Comparison of ENCODE assay signal across 16 cellular contexts in the genomic region with DNA sequence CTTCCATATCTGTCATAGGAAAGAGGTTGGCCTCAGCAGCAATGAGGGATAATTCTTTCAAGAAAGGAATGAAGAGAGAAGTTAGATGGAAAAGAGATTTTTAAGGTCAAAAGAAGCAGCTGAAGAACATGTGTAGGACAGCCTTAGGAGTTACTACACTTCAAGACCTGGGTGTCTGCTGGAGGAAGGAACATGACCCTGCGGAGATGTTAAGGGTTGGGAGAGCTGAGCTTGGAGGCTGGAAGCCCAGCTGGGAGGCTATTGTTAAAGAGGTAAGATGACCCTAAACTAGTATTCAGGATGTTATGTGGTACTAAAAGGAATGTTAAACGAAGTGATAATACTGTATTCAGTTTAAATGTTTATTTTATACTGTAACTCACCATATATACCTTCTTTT. TPM values are rescaled to one million over a fixed set of nuclear protein-coding genes. Genes with fewer than 3 reads are reported as not detected.
DNase-seq lines count a peak whose midpoint lies in the region; ATAC-seq and TF ChIP-seq lines count a peak whose summit lies in the region.
"Had no signal": no experiment of that assay in that cellular context is flagged by ENCODE, and none has a peak within 500 bp of the region (broad histone marks: within the 10 kb centered on the region; RNA-seq: fewer than 3 reads in every experiment).

No MANE protein-coding gene starts in this region.

- H3K4me2 ChIP-seq in DND-41 (ENCODE audit: insufficient read depth, low read length) (no peak overlapping the region), mesendoderm (ENCODE audit: low read length) (no peak overlapping the region)
- H3K4me2 ChIP-seq: A549 had no signal

- no peaks in the 10 kb centered on the region; the same call in none of the 2 replicates for H4K20me1 ChIP-seq in DND-41 (ENCODE audit: insufficient read depth, low read length)

- peaks cover 21% of the 10 kb centered on the region for H3K4me1 ChIP-seq in DND-41 (ENCODE audit: insufficient read depth, low read length)
- no peaks in the 10 kb centered on the region for H3K4me1 ChIP-seq in mesendoderm (ENCODE audit: control insufficient read depth, low read depth, low read length)
- H3K4me1 ChIP-seq in skeletal muscle tissue (ENCODE audit: control insufficient read depth in 3 of 3, insufficient read depth in 3 of 3, low read length in 3 of 3) = peaks cover 41 to 79% (median 68%) of the 10 kb centered on the region in 3 donors
- H3K4me1 ChIP-seq: A549, BE2C, Caco-2 had no signal

- H2BK120ac ChIP-seq in mesendoderm (ENCODE audit: low read depth, low read length) = no peak overlapping the region

- H3K56ac ChIP-seq in mesendoderm (ENCODE audit: low read length) = no peak overlapping the region

- no peak overlapping the region for H4K8ac ChIP-seq in mesendoderm (ENCODE audit: low read depth, low read length)

- H3K4ac ChIP-seq in mesendoderm (ENCODE audit: low read depth, low read length) = no peak overlapping the region

- no peak overlapping the region for H3K23ac ChIP-seq in mesendoderm (ENCODE audit: low read length)

- H2AK5ac ChIP-seq in mesendoderm (ENCODE audit: low read length) = no peak overlapping the region

- no peak overlapping the region for H2BK5ac ChIP-seq in mesendoderm (ENCODE audit: low read length)

- DNase-seq in DND-41 = no peak
- peak; percentile 37 for DNase-seq in mesendoderm
- no peak for DNase-seq in HK-2 (ENCODE audit: unreplicated experiment)
- DNase-seq: BE2C; Caco-2; CD8-positive, alpha-beta T cell; DMS53; HCEC 1CT; HFFc6; IMR-90 had no signal

- no CpG with 5 or more reads among the region's 2 CpGs for WGBS in mesendoderm (ENCODE audit: extremely low coverage, insufficient coverage, low lambda C conversion rate)

- H3K4me3 ChIP-seq in DND-41 (ENCODE audit: low read depth in 1 of 2, low read length in 2 of 2) = no peak overlapping the region
- H3K4me3 ChIP-seq in mesendoderm (ENCODE audit: low read length) = no peak overlapping the region
- H3K4me3 ChIP-seq in skeletal muscle tissue (ENCODE audit: low read length in 3 of 3) = no peak overlapping the region
- H3K4me3 ChIP-seq: A549 had no signal

- H3K9ac ChIP-seq in DND-41 (ENCODE audit: low read depth, low read length) = no peak overlapping the region
- H3K9ac ChIP-seq in mesendoderm (ENCODE audit: low read length) = no peak overlapping the region
- H3K9ac ChIP-seq in skeletal muscle tissue (ENCODE audit: low read depth in 1 of 3, low read length in 3 of 3) = no peak overlapping the region

- ATAC-seq in DND-41 (ENCODE audit: insufficient read depth, low read depth) (no peak), HG02870 (IDR thresholded peaks at IDR 0.05; ENCODE audit: unreplicated experiment) (no peak), HG03175 (IDR thresholded peaks at IDR 0.05; ENCODE audit: unreplicated experiment) (no peak)
- ATAC-seq: A549; CD8-positive, alpha-beta T cell had no signal

- H3K36me3 ChIP-seq in DND-41 (ENCODE audit: insufficient read depth, low read length) = peaks cover 28% of the 10 kb centered on the region
- H3K36me3 ChIP-seq in KOPT-K1 (ENCODE audit: insufficient read depth, low read length) = peaks cover 21% of the 10 kb centered on the region
- H3K36me3 ChIP-seq in mesendoderm (ENCODE audit: control insufficient read depth, insufficient read depth, low read length) = no peaks in the 10 kb centered on the region
- no peaks in the 10 kb centered on the region for H3K36me3 ChIP-seq in skeletal muscle tissue (ENCODE audit: control insufficient read depth in 3 of 3, insufficient read depth in 3 of 3, low read length in 3 of 3)

- H2AFZ ChIP-seq in DND-41 (ENCODE audit: low read depth, low read length) = no peak overlapping the region

- H3K79me2 ChIP-seq in DND-41 (ENCODE audit: insufficient read depth, low read length) (peaks cover 62% of the 10 kb centered on the region), mesendoderm (ENCODE audit: control insufficient read depth, insufficient read depth, low read length) (no peaks in the 10 kb centered on the region)

- no peak overlapping the region for H3K18ac ChIP-seq in mesendoderm (ENCODE audit: low read length)

- H4K5ac ChIP-seq in mesendoderm (ENCODE audit: low read length) = no peak overlapping the region

- H3K27me3 ChIP-seq in DND-41 (ENCODE audit: insufficient read depth, low read length, poor library complexity) (no peaks in the 10 kb centered on the region), mesendoderm (ENCODE audit: insufficient read depth, low read length, poor library complexity) (no peaks in the 10 kb centered on the region), skeletal muscle tissue (ENCODE audit: control insufficient read depth in 3 of 3, insufficient read depth in 3 of 3, low read length in 3 of 3) (no peaks in the 10 kb centered on the region)
- H3K27me3 ChIP-seq: BE2C had no signal

- H2BK15ac ChIP-seq in mesendoderm (replicated peaks; ENCODE audit: low read depth) = no peak overlapping the region

- peaks cover 11% of the 10 kb centered on the region for H3K79me1 ChIP-seq in mesendoderm (ENCODE audit: low read length)

- H3K27ac ChIP-seq in DND-41 (ENCODE audit: low read length) (peak overlapping the region; percentile 64), KOPT-K1 (ENCODE audit: low read depth, low read length, poor library complexity, severe bottlenecking) (peak overlapping the region; percentile 65), mesendoderm (ENCODE audit: low read depth, low read length) (no peak overlapping the region), skeletal muscle tissue (ENCODE audit: low read depth, low read length) (peak overlapping the region; percentile 48)
- H3K27ac ChIP-seq: A549, C4-2B had no signal

- no peak for TF ChIP-seq CTCF in DND-41 (IDR thresholded peaks at IDR 0.05; ENCODE audit: borderline replicate concordance, extremely low read depth, low read length, poor library complexity, severe bottlenecking)

- H3K9me3 ChIP-seq in DND-41 (ENCODE audit: insufficient read depth, low read length, severe bottlenecking) (no peaks in the 10 kb centered on the region), KOPT-K1 (ENCODE audit: insufficient read depth, low read length, poor library complexity, severe bottlenecking) (no peaks in the 10 kb centered on the region), skeletal muscle tissue (ENCODE audit: control insufficient read depth in 3 of 3, low read length in 3 of 3) (no peaks in the 10 kb centered on the region)
- H3K9me3 ChIP-seq: A549, BE2C, Caco-2 had no signal

RNA-seq across cellular contexts. Expression of a gene that starts 15.0 kb away (rescaled TPM):
- 37.3 TPM for polyA plus RNA-seq in mesendoderm (2013, experiment 1 of 2)
- polyA plus RNA-seq in mesendoderm (2013, experiment 2 of 2) = 36.6 TPM
- 40.2 TPM for total RNA-seq in skeletal muscle tissue
